In the genomic region with DNA sequence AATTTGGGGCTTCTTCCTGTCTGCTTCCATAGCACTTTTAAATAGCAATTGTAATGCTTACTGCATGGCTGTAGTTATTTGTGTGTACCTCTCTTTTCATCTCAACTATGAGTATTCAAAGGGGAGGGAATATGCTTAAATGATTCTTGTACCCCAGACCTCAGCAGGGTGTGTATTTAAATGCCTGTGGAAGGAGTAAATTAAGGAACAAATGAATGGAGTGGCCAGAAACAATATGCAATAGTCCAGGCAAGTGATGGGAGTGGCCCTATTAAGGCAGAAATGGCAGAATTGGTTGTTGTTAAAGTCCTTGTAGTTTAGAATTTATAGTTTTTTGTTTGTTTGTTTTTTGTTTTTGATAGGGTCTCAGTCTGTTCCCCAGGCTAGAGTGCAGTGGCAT, we compare ENCODE assay signal across 1 cellular context.
TF ChIP-seq lines count a peak whose summit lies in the region.

No MANE protein-coding gene starts in this region.

TF ChIP-seq in HepG2, 621 proteins besides CTCF, POLR2A, EP300 and RAD21:
- TF ChIP-seq FOXK2 (IDR thresholded peaks at IDR 0.05): no peak
- TF ChIP-seq, protein P1, sequence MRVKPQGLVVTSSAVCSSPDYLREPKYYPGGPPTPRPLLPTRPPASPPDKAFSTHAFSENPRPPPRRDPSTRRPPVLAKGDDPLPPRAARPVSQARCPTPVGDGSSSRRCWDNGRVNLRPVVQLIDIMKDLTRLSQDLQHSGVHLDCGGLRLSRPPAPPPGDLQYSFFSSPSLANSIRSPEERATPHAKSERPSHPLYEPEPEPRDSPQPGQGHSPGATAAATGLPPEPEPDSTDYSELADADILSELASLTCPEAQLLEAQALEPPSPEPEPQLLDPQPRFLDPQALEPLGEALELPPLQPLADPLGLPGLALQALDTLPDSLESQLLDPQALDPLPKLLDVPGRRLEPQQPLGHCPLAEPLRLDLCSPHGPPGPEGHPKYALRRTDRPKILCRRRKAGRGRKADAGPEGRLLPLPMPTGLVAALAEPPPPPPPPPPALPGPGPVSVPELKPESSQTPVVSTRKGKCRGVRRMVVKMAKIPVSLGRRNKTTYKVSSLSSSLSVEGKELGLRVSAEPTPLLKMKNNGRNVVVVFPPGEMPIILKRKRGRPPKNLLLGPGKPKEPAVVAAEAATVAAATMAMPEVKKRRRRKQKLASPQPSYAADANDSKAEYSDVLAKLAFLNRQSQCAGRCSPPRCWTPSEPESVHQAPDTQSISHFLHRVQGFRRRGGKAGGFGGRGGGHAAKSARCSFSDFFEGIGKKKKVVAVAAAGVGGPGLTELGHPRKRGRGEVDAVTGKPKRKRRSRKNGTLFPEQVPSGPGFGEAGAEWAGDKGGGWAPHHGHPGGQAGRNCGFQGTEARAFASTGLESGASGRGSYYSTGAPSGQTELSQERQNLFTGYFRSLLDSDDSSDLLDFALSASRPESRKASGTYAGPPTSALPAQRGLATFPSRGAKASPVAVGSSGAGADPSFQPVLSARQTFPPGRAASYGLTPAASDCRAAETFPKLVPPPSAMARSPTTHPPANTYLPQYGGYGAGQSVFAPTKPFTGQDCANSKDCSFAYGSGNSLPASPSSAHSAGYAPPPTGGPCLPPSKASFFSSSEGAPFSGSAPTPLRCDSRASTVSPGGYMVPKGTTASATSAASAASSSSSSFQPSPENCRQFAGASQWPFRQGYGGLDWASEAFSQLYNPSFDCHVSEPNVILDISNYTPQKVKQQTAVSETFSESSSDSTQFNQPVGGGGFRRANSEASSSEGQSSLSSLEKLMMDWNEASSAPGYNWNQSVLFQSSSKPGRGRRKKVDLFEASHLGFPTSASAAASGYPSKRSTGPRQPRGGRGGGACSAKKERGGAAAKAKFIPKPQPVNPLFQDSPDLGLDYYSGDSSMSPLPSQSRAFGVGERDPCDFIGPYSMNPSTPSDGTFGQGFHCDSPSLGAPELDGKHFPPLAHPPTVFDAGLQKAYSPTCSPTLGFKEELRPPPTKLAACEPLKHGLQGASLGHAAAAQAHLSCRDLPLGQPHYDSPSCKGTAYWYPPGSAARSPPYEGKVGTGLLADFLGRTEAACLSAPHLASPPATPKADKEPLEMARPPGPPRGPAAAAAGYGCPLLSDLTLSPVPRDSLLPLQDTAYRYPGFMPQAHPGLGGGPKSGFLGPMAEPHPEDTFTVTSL (CRISPR knock-in tag; IDR thresholded peaks at IDR 0.05; ENCODE audit: borderline replicate concordance): no peak
- no peak for TF ChIP-seq TEAD3 (CRISPR knock-in tag; optimal IDR thresholded peaks at IDR 0.05; ENCODE audit: borderline replicate concordance)
- no peak for TF ChIP-seq SIN3A (IDR thresholded peaks at IDR 0.05; ENCODE audit: borderline replicate concordance, low read depth, low read length)
- TF ChIP-seq NCOR1 (IDR thresholded peaks at IDR 0.05; ENCODE audit: borderline replicate concordance, low read length): no peak
- TF ChIP-seq YEATS4 (CRISPR knock-in tag; IDR thresholded peaks at IDR 0.05; ENCODE audit: borderline replicate concordance): no peak
- TF ChIP-seq MXI1 (IDR thresholded peaks at IDR 0.05; ENCODE audit: borderline replicate concordance, low read depth, low read length): no peak
- TF ChIP-seq, protein P2, sequence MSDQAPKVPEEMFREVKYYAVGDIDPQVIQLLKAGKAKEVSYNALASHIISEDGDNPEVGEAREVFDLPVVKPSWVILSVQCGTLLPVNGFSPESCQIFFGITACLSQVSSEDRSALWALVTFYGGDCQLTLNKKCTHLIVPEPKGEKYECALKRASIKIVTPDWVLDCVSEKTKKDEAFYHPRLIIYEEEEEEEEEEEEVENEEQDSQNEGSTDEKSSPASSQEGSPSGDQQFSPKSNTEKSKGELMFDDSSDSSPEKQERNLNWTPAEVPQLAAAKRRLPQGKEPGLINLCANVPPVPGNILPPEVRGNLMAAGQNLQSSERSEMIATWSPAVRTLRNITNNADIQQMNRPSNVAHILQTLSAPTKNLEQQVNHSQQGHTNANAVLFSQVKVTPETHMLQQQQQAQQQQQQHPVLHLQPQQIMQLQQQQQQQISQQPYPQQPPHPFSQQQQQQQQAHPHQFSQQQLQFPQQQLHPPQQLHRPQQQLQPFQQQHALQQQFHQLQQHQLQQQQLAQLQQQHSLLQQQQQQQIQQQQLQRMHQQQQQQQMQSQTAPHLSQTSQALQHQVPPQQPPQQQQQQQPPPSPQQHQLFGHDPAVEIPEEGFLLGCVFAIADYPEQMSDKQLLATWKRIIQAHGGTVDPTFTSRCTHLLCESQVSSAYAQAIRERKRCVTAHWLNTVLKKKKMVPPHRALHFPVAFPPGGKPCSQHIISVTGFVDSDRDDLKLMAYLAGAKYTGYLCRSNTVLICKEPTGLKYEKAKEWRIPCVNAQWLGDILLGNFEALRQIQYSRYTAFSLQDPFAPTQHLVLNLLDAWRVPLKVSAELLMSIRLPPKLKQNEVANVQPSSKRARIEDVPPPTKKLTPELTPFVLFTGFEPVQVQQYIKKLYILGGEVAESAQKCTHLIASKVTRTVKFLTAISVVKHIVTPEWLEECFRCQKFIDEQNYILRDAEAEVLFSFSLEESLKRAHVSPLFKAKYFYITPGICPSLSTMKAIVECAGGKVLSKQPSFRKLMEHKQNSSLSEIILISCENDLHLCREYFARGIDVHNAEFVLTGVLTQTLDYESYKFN (CRISPR knock-in tag; conservative IDR thresholded peaks at IDR 0.05): no peak
- TF ChIP-seq, protein P3, sequence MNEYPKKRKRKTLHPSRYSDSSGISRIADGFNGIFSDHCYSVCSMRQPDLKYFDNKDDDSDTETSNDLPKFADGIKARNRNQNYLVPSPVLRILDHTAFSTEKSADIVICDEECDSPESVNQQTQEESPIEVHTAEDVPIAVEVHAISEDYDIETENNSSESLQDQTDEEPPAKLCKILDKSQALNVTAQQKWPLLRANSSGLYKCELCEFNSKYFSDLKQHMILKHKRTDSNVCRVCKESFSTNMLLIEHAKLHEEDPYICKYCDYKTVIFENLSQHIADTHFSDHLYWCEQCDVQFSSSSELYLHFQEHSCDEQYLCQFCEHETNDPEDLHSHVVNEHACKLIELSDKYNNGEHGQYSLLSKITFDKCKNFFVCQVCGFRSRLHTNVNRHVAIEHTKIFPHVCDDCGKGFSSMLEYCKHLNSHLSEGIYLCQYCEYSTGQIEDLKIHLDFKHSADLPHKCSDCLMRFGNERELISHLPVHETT (CRISPR knock-in tag; conservative IDR thresholded peaks at IDR 0.05): no peak
- no peak for TF ChIP-seq MAFK (conservative IDR thresholded peaks at IDR 0.05 in 1 of 2, IDR thresholded peaks at IDR 0.05 in 1 of 2; ENCODE audit: low read length in 2 of 2)
- TF ChIP-seq SMARCC2 (IDR thresholded peaks at IDR 0.05): no peak
- no peak for TF ChIP-seq ZNF614 (CRISPR knock-in tag; IDR thresholded peaks at IDR 0.05; ENCODE audit: borderline replicate concordance)
- no peak for TF ChIP-seq GTF3A (CRISPR knock-in tag; conservative IDR thresholded peaks at IDR 0.05)
- TF ChIP-seq, protein P4, sequence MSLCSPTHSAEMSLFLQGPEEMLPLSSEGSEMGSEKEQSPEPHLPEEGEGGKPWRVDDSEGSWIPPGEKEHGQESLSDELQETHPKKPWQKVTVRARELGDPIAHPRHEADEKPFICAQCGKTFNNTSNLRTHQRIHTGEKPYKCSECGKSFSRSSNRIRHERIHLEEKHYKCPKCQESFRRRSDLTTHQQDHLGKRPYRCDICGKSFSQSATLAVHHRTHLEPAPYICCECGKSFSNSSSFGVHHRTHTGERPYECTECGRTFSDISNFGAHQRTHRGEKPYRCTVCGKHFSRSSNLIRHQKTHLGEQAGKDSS (CRISPR knock-in tag; IDR thresholded peaks at IDR 0.05; ENCODE audit: borderline replicate concordance, low read depth): no peak
- no peak for TF ChIP-seq YY1 (IDR thresholded peaks at IDR 0.05; ENCODE audit: insufficient read depth, insufficient replicate concordance, low read depth, low read length)
- no peak for TF ChIP-seq RFX1 (IDR thresholded peaks at IDR 0.05)
- TF ChIP-seq, protein P5, sequence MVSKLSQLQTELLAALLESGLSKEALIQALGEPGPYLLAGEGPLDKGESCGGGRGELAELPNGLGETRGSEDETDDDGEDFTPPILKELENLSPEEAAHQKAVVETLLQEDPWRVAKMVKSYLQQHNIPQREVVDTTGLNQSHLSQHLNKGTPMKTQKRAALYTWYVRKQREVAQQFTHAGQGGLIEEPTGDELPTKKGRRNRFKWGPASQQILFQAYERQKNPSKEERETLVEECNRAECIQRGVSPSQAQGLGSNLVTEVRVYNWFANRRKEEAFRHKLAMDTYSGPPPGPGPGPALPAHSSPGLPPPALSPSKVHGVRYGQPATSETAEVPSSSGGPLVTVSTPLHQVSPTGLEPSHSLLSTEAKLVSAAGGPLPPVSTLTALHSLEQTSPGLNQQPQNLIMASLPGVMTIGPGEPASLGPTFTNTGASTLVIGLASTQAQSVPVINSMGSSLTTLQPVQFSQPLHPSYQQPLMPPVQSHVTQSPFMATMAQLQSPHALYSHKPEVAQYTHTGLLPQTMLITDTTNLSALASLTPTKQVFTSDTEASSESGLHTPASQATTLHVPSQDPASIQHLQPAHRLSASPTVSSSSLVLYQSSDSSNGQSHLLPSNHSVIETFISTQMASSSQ (IDR thresholded peaks at IDR 0.05; ENCODE audit: low read depth): no peak
- TF ChIP-seq, protein P5 (CRISPR knock-in tag; IDR thresholded peaks at IDR 0.05; ENCODE audit: borderline replicate concordance): no peak
- no peak for TF ChIP-seq FOXP1 (IDR thresholded peaks at IDR 0.05)
- no peak for TF ChIP-seq FOXP1 (CRISPR knock-in tag; IDR thresholded peaks at IDR 0.05)
- no peak for TF ChIP-seq DR1 (CRISPR knock-in tag; IDR thresholded peaks at IDR 0.05)
